ENCODE assay signal across 1 cellular context in the genomic region with DNA sequence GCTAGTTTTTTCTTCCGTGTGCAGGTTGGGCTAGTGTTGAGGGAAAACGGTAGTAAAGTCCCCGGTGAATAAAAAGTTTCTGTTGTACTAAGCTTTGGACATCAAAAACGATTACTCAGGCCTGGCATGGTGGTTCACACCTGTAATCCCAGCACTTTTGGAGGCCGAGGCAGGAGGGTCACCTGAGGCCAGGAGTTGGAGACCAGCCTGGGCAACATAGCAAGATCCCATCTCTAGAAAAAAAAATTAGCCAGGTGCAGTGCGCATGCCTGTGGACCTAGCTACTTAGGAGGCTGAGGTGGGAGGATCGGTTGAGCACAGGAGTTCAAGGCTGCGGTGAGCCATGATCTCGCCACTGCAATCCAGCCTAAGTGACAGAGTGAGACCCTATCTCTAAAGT.
TF ChIP-seq lines count a peak whose summit lies in the region.

No MANE protein-coding gene starts in this region.

TF ChIP-seq in IMR-90, 13 proteins besides CTCF, POLR2A, EP300 and RAD21 (continued from another document):
- TF ChIP-seq, protein P1, sequence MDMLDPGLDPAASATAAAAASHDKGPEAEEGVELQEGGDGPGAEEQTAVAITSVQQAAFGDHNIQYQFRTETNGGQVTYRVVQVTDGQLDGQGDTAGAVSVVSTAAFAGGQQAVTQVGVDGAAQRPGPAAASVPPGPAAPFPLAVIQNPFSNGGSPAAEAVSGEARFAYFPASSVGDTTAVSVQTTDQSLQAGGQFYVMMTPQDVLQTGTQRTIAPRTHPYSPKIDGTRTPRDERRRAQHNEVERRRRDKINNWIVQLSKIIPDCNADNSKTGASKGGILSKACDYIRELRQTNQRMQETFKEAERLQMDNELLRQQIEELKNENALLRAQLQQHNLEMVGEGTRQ (IDR thresholded peaks at IDR 0.05; ENCODE audit: low read depth, low read length) = no peak
- no peak for TF ChIP-seq CHD1 (IDR thresholded peaks at IDR 0.05; ENCODE audit: low read depth, low read length)
- no peak for TF ChIP-seq MAFK (IDR thresholded peaks at IDR 0.05; ENCODE audit: low read depth, low read length)
- TF ChIP-seq MXI1 (IDR thresholded peaks at IDR 0.05; ENCODE audit: borderline replicate concordance, low read depth, low read length) = no peak
- TF ChIP-seq RCOR1 (IDR thresholded peaks at IDR 0.05; ENCODE audit: insufficient replicate concordance, low read length) = no peak
- no peak for TF ChIP-seq MAZ (IDR thresholded peaks at IDR 0.05; ENCODE audit: borderline replicate concordance, low read depth, low read length)
- no peak for TF ChIP-seq RFX5 (IDR thresholded peaks at IDR 0.05; ENCODE audit: low read depth, low read length)
- no peak for TF ChIP-seq BHLHE40 (IDR thresholded peaks at IDR 0.05; ENCODE audit: low read depth, low read length)
- TF ChIP-seq FOS (IDR thresholded peaks at IDR 0.05; ENCODE audit: low read depth, low read length) = no peak
- TF ChIP-seq SMC3 (IDR thresholded peaks at IDR 0.05; ENCODE audit: low read depth, low read length) = no peak
- no peak for TF ChIP-seq CEBPB (IDR thresholded peaks at IDR 0.05; ENCODE audit: low read depth, low read length)
